1 cellular context compared by ENCODE assay signal in the genomic region with DNA sequence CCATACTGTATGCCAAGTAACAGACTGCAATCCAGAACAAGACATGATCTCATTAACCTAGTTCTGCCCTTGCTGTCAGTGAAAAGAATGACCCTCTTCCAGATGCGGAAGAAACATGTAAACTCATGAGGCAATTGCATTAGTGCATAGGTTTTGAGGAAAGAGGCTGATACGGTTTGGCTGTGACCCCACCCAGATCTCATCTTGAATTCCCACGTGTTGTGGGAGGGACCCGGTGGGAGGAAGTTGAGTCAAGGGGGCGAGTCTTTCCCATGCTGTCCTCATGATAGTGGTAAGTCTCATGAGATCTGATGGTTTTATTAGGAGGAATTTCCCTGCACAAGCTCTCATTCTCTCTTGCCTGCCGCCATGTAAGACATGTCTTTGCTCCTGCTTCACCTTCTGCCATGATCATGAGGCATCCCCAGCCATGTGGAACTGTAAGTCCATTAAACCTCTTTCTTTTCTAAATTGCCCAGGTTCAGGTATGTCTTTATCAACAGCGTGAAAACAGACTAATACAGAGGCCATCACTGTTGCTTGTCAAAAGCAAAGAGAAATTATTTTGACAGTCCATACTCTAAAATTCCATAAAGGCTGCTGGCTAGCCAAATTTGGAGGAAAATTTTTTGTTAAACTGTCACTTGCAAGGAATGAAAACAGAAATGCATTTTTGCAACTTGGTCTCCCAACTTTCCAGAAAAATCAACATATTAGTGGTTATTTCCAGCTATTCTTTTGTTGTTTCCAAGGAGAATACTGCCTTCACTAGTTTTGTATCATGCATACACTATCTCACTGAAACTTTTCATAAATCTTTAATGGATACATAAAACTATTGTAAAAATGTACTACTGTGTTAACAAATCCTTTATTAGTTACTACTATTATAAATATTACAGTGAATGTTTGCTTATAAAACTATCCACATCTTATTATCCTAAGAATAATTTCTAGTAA.
A peak's percentile ranks its signal among the peaks of the same experiment; 100 is the strongest.
TF ChIP-seq lines count a peak whose summit lies in the region.

No MANE protein-coding gene starts in this region.

TF ChIP-seq in K562, 482 proteins besides CTCF, POLR2A, EP300 and RAD21 (continued from another document and continues in another):
- TF ChIP-seq, protein P1, sequence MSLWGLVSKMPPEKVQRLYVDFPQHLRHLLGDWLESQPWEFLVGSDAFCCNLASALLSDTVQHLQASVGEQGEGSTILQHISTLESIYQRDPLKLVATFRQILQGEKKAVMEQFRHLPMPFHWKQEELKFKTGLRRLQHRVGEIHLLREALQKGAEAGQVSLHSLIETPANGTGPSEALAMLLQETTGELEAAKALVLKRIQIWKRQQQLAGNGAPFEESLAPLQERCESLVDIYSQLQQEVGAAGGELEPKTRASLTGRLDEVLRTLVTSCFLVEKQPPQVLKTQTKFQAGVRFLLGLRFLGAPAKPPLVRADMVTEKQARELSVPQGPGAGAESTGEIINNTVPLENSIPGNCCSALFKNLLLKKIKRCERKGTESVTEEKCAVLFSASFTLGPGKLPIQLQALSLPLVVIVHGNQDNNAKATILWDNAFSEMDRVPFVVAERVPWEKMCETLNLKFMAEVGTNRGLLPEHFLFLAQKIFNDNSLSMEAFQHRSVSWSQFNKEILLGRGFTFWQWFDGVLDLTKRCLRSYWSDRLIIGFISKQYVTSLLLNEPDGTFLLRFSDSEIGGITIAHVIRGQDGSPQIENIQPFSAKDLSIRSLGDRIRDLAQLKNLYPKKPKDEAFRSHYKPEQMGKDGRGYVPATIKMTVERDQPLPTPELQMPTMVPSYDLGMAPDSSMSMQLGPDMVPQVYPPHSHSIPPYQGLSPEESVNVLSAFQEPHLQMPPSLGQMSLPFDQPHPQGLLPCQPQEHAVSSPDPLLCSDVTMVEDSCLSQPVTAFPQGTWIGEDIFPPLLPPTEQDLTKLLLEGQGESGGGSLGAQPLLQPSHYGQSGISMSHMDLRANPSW (CRISPR knock-in tag; IDR thresholded peaks at IDR 0.05): no peak
- no peak for TF ChIP-seq HOMEZ (CRISPR knock-in tag; IDR thresholded peaks at IDR 0.05)
- no peak for TF ChIP-seq GATA2 (CRISPR knock-in tag; IDR thresholded peaks at IDR 0.05)
- TF ChIP-seq, protein P2, sequence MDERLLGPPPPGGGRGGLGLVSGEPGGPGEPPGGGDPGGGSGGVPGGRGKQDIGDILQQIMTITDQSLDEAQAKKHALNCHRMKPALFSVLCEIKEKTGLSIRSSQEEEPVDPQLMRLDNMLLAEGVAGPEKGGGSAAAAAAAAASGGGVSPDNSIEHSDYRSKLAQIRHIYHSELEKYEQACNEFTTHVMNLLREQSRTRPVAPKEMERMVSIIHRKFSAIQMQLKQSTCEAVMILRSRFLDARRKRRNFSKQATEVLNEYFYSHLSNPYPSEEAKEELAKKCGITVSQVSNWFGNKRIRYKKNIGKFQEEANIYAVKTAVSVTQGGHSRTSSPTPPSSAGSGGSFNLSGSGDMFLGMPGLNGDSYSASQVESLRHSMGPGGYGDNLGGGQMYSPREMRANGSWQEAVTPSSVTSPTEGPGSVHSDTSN (CRISPR knock-in tag; IDR thresholded peaks at IDR 0.05; ENCODE audit: low read depth): no peak
- TF ChIP-seq, protein P2 (tag; conservative IDR thresholded peaks at IDR 0.05; ENCODE audit: low read depth): peak; percentile 63; the same call in 1 of the 2 replicates
- peak; percentile 50; the same call in 1 of the 2 replicates for TF ChIP-seq NFE2 (IDR thresholded peaks at IDR 0.05; ENCODE audit: low read depth)
- TF ChIP-seq FOXA1 (IDR thresholded peaks at IDR 0.05; ENCODE audit: borderline replicate concordance): no peak
- TF ChIP-seq NCOA4 (IDR thresholded peaks at IDR 0.05; ENCODE audit: partially characterized antibody): no peak
- peak; percentile 21; the same call in 1 of the 2 replicates for TF ChIP-seq CBFA2T2 (conservative IDR thresholded peaks at IDR 0.05)
- no peak for TF ChIP-seq ZC3H8 (IDR thresholded peaks at IDR 0.05)
- no peak for TF ChIP-seq NR1H2 (CRISPR knock-in tag; IDR thresholded peaks at IDR 0.05)
- no peak for TF ChIP-seq ZSCAN32 (CRISPR knock-in tag; IDR thresholded peaks at IDR 0.05)
- TF ChIP-seq, protein P3, sequence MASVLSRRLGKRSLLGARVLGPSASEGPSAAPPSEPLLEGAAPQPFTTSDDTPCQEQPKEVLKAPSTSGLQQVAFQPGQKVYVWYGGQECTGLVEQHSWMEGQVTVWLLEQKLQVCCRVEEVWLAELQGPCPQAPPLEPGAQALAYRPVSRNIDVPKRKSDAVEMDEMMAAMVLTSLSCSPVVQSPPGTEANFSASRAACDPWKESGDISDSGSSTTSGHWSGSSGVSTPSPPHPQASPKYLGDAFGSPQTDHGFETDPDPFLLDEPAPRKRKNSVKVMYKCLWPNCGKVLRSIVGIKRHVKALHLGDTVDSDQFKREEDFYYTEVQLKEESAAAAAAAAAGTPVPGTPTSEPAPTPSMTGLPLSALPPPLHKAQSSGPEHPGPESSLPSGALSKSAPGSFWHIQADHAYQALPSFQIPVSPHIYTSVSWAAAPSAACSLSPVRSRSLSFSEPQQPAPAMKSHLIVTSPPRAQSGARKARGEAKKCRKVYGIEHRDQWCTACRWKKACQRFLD (CRISPR knock-in tag; IDR thresholded peaks at IDR 0.05): no peak
- TF ChIP-seq ZBTB34 (CRISPR knock-in tag; IDR thresholded peaks at IDR 0.05): no peak
- no peak for TF ChIP-seq RHOXF2B (CRISPR knock-in tag; conservative IDR thresholded peaks at IDR 0.05)
- TF ChIP-seq POLR2G (IDR thresholded peaks at IDR 0.05; ENCODE audit: low read depth, low read length): peak; percentile 75
- no peak for TF ChIP-seq BRF2 (IDR thresholded peaks at IDR 0.05; ENCODE audit: borderline replicate concordance, insufficient read depth, insufficient read length)
- TF ChIP-seq, protein P4, sequence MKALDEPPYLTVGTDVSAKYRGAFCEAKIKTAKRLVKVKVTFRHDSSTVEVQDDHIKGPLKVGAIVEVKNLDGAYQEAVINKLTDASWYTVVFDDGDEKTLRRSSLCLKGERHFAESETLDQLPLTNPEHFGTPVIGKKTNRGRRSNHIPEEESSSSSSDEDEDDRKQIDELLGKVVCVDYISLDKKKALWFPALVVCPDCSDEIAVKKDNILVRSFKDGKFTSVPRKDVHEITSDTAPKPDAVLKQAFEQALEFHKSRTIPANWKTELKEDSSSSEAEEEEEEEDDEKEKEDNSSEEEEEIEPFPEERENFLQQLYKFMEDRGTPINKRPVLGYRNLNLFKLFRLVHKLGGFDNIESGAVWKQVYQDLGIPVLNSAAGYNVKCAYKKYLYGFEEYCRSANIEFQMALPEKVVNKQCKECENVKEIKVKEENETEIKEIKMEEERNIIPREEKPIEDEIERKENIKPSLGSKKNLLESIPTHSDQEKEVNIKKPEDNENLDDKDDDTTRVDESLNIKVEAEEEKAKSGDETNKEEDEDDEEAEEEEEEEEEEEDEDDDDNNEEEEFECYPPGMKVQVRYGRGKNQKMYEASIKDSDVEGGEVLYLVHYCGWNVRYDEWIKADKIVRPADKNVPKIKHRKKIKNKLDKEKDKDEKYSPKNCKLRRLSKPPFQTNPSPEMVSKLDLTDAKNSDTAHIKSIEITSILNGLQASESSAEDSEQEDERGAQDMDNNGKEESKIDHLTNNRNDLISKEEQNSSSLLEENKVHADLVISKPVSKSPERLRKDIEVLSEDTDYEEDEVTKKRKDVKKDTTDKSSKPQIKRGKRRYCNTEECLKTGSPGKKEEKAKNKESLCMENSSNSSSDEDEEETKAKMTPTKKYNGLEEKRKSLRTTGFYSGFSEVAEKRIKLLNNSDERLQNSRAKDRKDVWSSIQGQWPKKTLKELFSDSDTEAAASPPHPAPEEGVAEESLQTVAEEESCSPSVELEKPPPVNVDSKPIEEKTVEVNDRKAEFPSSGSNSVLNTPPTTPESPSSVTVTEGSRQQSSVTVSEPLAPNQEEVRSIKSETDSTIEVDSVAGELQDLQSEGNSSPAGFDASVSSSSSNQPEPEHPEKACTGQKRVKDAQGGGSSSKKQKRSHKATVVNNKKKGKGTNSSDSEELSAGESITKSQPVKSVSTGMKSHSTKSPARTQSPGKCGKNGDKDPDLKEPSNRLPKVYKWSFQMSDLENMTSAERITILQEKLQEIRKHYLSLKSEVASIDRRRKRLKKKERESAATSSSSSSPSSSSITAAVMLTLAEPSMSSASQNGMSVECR (CRISPR knock-in tag; IDR thresholded peaks at IDR 0.05): no peak
- TF ChIP-seq HSF4 (CRISPR knock-in tag; IDR thresholded peaks at IDR 0.05; ENCODE audit: borderline replicate concordance): no peak
- TF ChIP-seq BRD9 (IDR thresholded peaks at IDR 0.05; ENCODE audit: low read depth, partially characterized antibody): peak; percentile 66
- peak; percentile 35 for TF ChIP-seq ASH1L (IDR thresholded peaks at IDR 0.05; ENCODE audit: borderline replicate concordance, low read depth, partially characterized antibody)
- no peak for TF ChIP-seq TCFL5 (CRISPR knock-in tag; conservative IDR thresholded peaks at IDR 0.05)
- no peak for TF ChIP-seq STAT5B (CRISPR knock-in tag; IDR thresholded peaks at IDR 0.05)
- TF ChIP-seq HMG20A (CRISPR knock-in tag; conservative IDR thresholded peaks at IDR 0.05): no peak
- TF ChIP-seq, protein P5, sequence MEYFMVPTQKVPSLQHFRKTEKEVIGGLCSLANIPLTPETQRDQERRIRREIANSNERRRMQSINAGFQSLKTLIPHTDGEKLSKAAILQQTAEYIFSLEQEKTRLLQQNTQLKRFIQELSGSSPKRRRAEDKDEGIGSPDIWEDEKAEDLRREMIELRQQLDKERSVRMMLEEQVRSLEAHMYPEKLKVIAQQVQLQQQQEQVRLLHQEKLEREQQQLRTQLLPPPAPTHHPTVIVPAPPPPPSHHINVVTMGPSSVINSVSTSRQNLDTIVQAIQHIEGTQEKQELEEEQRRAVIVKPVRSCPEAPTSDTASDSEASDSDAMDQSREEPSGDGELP (CRISPR knock-in tag; IDR thresholded peaks at IDR 0.05; ENCODE audit: borderline replicate concordance): peak; percentile 27; the same call in 1 of the 2 replicates
- TF ChIP-seq, protein P6, sequence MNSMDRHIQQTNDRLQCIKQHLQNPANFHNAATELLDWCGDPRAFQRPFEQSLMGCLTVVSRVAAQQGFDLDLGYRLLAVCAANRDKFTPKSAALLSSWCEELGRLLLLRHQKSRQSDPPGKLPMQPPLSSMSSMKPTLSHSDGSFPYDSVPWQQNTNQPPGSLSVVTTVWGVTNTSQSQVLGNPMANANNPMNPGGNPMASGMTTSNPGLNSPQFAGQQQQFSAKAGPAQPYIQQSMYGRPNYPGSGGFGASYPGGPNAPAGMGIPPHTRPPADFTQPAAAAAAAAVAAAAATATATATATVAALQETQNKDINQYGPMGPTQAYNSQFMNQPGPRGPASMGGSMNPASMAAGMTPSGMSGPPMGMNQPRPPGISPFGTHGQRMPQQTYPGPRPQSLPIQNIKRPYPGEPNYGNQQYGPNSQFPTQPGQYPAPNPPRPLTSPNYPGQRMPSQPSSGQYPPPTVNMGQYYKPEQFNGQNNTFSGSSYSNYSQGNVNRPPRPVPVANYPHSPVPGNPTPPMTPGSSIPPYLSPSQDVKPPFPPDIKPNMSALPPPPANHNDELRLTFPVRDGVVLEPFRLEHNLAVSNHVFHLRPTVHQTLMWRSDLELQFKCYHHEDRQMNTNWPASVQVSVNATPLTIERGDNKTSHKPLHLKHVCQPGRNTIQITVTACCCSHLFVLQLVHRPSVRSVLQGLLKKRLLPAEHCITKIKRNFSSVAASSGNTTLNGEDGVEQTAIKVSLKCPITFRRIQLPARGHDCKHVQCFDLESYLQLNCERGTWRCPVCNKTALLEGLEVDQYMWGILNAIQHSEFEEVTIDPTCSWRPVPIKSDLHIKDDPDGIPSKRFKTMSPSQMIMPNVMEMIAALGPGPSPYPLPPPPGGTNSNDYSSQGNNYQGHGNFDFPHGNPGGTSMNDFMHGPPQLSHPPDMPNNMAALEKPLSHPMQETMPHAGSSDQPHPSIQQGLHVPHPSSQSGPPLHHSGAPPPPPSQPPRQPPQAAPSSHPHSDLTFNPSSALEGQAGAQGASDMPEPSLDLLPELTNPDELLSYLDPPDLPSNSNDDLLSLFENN (IDR thresholded peaks at IDR 0.05; ENCODE audit: low read depth in 2 of 2, low read length in 2 of 2): peak in 1 of 2 experiments; percentile 27; a peak in 1 of 4 replicates
- TF ChIP-seq ESRRA (IDR thresholded peaks at IDR 0.05; ENCODE audit: borderline replicate concordance, low read depth): peak; percentile 63; the same call in 1 of the 2 replicates
- TF ChIP-seq TFAM (CRISPR knock-in tag; conservative IDR thresholded peaks at IDR 0.05): no peak
